Comparison of ENCODE assay signal across 1 cellular context in the genomic region with DNA sequence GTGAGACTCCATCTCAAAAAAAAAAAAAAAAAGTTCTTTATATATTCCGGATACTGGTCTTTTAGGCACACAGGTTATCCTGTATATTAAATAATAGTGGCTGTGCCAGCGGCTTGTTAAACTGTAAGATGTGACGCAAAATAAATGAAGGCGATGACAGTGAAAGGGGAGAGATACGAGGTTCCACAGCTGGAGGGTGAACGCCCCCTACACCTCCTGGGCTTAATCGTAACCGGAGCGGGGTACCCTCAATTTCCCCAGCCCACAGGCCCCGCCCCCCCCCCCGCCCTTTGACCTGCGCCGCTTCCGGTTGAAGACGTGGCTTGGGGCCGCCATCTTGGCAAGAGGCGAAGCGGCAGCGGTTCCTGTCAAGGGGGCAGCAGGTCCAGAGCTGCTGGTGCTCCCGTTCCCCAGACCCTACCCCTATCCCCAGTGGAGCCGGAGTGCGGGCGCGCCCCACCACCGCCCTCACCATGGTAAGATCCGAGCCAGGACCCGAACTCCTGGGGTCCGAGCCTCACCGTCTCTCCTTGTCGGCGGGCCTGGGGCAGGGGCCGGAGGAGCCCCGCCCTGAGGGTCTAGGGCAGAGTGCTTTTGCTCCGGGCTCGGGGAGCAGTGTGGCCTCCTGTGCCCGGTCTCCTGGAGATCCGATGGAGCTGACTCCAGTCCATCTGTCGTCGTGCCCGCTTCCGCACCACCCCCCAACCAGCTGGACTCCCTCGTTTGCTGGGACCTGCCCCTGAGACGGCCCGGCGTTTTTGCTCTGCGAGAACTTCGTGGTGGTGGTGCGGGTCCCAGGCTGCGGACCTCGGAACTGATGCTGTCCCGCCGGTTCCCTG.
TF ChIP-seq lines count a peak whose summit lies in the region.

Gene ARCN1 (plus strand): TSS at position 335 of the 839 bp plus-strand sequence. CDS start 139 bp downstream, at position 474.

TF ChIP-seq in HEK293, 187 proteins besides CTCF, POLR2A, EP300 and RAD21 (continued from another document and continues in another):
- peak; percentile 38 for TF ChIP-seq ZBTB11 (tag by site-specific recombination; conservative IDR thresholded peaks at IDR 0.05; ENCODE audit: low read depth)
- no peak for TF ChIP-seq ZNF121 (tag by site-specific recombination; IDR thresholded peaks at IDR 0.05)
- no peak for TF ChIP-seq ZNF10 (tag by site-specific recombination; IDR thresholded peaks at IDR 0.05)
- TF ChIP-seq ZBTB6 (tag by site-specific recombination; IDR thresholded peaks at IDR 0.05) = 0 out of 2 replicates have a peak, but pooled peaks have one; percentile 23
- no peak for TF ChIP-seq PRDM4 (tag by site-specific recombination; IDR thresholded peaks at IDR 0.05)
- no peak for TF ChIP-seq ZNF394 (tag by site-specific recombination; IDR thresholded peaks at IDR 0.05; ENCODE audit: borderline replicate concordance)
- no peak for TF ChIP-seq SCRT1 (tag by site-specific recombination; IDR thresholded peaks at IDR 0.05; ENCODE audit: borderline replicate concordance)
- no peak for TF ChIP-seq ZNF398 (tag by site-specific recombination; IDR thresholded peaks at IDR 0.05)
- no peak for TF ChIP-seq ZNF837 (tag by site-specific recombination; IDR thresholded peaks at IDR 0.05)
- TF ChIP-seq, protein P1, sequence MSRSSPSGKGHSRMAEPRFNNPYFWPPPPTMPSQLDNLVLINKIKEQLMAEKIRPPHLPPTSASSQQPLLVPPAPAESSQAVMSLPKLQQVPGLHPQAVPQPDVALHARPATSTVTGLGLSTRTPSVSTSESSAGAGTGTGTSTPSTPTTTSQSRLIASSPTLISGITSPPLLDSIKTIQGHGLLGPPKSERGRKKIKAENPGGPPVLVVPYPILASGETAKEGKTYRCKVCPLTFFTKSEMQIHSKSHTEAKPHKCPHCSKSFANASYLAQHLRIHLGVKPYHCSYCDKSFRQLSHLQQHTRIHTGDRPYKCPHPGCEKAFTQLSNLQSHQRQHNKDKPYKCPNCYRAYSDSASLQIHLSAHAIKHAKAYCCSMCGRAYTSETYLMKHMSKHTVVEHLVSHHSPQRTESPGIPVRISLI (tag by site-specific recombination; IDR thresholded peaks at IDR 0.05) = peak; percentile 83
- no peak for TF ChIP-seq ZNF48 (tag by site-specific recombination; IDR thresholded peaks at IDR 0.05)
- TF ChIP-seq, protein P2, sequence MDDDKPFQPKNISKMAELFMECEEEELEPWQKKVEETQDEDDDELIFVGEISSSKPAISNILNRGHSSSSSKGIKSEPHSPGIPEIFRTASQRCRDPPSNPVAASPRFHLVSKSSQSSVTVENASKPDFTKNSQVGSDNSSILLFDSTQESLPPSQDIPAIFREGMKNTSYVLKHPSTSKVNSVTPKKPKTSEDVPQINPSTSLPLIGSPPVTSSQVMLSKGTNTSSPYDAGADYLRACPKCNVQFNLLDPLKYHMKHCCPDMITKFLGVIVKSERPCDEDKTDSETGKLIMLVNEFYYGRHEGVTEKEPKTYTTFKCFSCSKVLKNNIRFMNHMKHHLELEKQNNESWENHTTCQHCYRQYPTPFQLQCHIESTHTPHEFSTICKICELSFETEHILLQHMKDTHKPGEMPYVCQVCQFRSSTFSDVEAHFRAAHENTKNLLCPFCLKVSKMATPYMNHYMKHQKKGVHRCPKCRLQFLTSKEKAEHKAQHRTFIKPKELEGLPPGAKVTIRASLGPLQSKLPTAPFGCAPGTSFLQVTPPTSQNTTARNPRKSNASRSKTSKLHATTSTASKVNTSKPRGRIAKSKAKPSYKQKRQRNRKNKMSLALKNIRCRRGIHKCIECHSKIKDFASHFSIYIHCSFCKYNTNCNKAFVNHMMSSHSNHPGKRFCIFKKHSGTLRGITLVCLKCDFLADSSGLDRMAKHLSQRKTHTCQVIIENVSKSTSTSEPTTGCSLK (tag by site-specific recombination; IDR thresholded peaks at IDR 0.05) = no peak
- TF ChIP-seq ZNF677 (tag by site-specific recombination; IDR thresholded peaks at IDR 0.05) = no peak
- no peak for TF ChIP-seq ZBTB7A (tag by site-specific recombination; IDR thresholded peaks at IDR 0.05; ENCODE audit: low read depth)
- no peak for TF ChIP-seq ZNF133 (tag by site-specific recombination; IDR thresholded peaks at IDR 0.05)
- no peak for TF ChIP-seq ZFHX2 (tag by site-specific recombination; conservative IDR thresholded peaks at IDR 0.05)
- no peak for TF ChIP-seq ZSCAN16 (tag by site-specific recombination; IDR thresholded peaks at IDR 0.05)
- TF ChIP-seq ZNF623 (tag by site-specific recombination; IDR thresholded peaks at IDR 0.05) = no peak
- TF ChIP-seq ZNF501 (tag by site-specific recombination; IDR thresholded peaks at IDR 0.05) = no peak
- TF ChIP-seq OVOL3 (tag by site-specific recombination; IDR thresholded peaks at IDR 0.05) = no peak
- no peak for TF ChIP-seq ZNF148 (tag by site-specific recombination; IDR thresholded peaks at IDR 0.05; ENCODE audit: borderline replicate concordance)
- TF ChIP-seq YY1 (tag by site-specific recombination; IDR thresholded peaks at IDR 0.05) = peak; percentile 40; the same call in 1 of the 2 replicates
- no peak for TF ChIP-seq ZNF670 (tag by site-specific recombination; IDR thresholded peaks at IDR 0.05; ENCODE audit: low read depth)
- TF ChIP-seq ZNF350 (tag by site-specific recombination; IDR thresholded peaks at IDR 0.05) = no peak
- TF ChIP-seq ZNF692 (tag by site-specific recombination; IDR thresholded peaks at IDR 0.05) = 0 out of 2 replicates have a peak, but pooled peaks have one; percentile 39
- TF ChIP-seq ZBTB17 (tag by site-specific recombination; IDR thresholded peaks at IDR 0.05) = peak; percentile 38; the same call in 1 of the 2 replicates
- TF ChIP-seq ZNF768 (tag by site-specific recombination; IDR thresholded peaks at IDR 0.05) = no peak
- no peak for TF ChIP-seq ZNF610 (tag by site-specific recombination; IDR thresholded peaks at IDR 0.05; ENCODE audit: borderline replicate concordance)
- TF ChIP-seq ZNF404 (tag by site-specific recombination; IDR thresholded peaks at IDR 0.05) = no peak
- peak; percentile 28; the same call in 1 of the 2 replicates for TF ChIP-seq SP7 (tag by site-specific recombination; IDR thresholded peaks at IDR 0.05)
- no peak for TF ChIP-seq ZNF16 (tag by site-specific recombination; IDR thresholded peaks at IDR 0.05; ENCODE audit: low read depth)
- TF ChIP-seq, protein P3, sequence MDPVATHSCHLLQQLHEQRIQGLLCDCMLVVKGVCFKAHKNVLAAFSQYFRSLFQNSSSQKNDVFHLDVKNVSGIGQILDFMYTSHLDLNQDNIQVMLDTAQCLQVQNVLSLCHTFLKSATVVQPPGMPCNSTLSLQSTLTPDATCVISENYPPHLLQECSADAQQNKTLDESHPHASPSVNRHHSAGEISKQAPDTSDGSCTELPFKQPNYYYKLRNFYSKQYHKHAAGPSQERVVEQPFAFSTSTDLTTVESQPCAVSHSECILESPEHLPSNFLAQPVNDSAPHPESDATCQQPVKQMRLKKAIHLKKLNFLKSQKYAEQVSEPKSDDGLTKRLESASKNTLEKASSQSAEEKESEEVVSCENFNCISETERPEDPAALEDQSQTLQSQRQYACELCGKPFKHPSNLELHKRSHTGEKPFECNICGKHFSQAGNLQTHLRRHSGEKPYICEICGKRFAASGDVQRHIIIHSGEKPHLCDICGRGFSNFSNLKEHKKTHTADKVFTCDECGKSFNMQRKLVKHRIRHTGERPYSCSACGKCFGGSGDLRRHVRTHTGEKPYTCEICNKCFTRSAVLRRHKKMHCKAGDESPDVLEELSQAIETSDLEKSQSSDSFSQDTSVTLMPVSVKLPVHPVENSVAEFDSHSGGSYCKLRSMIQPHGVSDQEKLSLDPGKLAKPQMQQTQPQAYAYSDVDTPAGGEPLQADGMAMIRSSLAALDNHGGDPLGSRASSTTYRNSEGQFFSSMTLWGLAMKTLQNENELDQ (tag by site-specific recombination; IDR thresholded peaks at IDR 0.05; ENCODE audit: low read depth) = no peak
- no peak for TF ChIP-seq ZSCAN30 (tag by site-specific recombination; IDR thresholded peaks at IDR 0.05)
